In genomic region chr2:56267412-56267788, GRCh38 we compare ENCODE assay signal across 24 cellular contexts.
"Had no signal": no experiment of that assay in that cellular context is flagged by ENCODE, and none has a peak within 500 bp of the region (broad histone marks: within the 10 kb centered on the region; RNA-seq: fewer than 3 reads in every experiment).

No MANE protein-coding gene starts in this region.

- FAIRE-seq: endothelial cell of umbilical vein, islet of Langerhans, small intestine had no signal

- H3K9ac ChIP-seq: neural progenitor cell, parathyroid adenoma had no signal

- H3K27ac ChIP-seq: esophagus muscularis mucosa, heart right ventricle, left lung, neural progenitor cell, parathyroid adenoma, right lobe of liver, thoracic aorta, transverse colon, vagina had no signal

- H3K4me3 ChIP-seq: esophagus muscularis mucosa, heart right ventricle, left lung, mucosa of descending colon, neural progenitor cell, right lobe of liver, thoracic aorta, transverse colon, vagina had no signal

- H2AFZ ChIP-seq: neural progenitor cell, parathyroid adenoma had no signal

- H3K27me3 ChIP-seq: esophagus muscularis mucosa, heart right ventricle, left lung, neural progenitor cell, right lobe of liver, transverse colon, vagina had no signal

- DNase-seq: dermis blood vessel endothelial cell; effector memory CD4-positive, alpha-beta T cell; foreskin melanocyte; glutamatergic neuron; heart right ventricle; hippocampal formation; left cardiac atrium; left lung; mesenchymal stem cell; mucosa of descending colon; naive thymus-derived CD4-positive, alpha-beta T cell; right lobe of liver; small intestine; stimulated activated CD4-positive, alpha-beta T cell treated with anti-CD3 and anti-CD28 coated beads, Interleukin-15, amount 100 ng/mL, for 24 hours; stimulated activated CD4-positive, alpha-beta T cell treated with anti-CD3 and anti-CD28 coated beads, Interleukin-2, amount 100 ng/mL, for 48 hours; stimulated activated naive B cell treated with anti-CD40 and anti-IgM and Interleukin-4, amounts not matched to agents 10 μg/mL and 1 μg/mL and 100 μg/mL, for 72 hours; transverse colon had no signal

- H3K9me3 ChIP-seq: esophagus muscularis mucosa, heart right ventricle, left lung, mucosa of descending colon, right lobe of liver, thoracic aorta, transverse colon, vagina had no signal

- H3K79me2 ChIP-seq: parathyroid adenoma had no signal

- H3K36me3 ChIP-seq: esophagus muscularis mucosa, heart right ventricle, left lung, neural progenitor cell, right lobe of liver, thoracic aorta, transverse colon, vagina had no signal

- H3K4me2 ChIP-seq: neural progenitor cell had no signal

- H3K4me1 ChIP-seq: esophagus muscularis mucosa, heart right ventricle, left lung, neural progenitor cell, parathyroid adenoma, right lobe of liver, transverse colon, vagina had no signal

- ATAC-seq: heart right ventricle; left cardiac atrium; left lung; mucosa of descending colon; naive thymus-derived CD4-positive, alpha-beta T cell; right lobe of liver; stimulated activated naive B cell treated with anti-CD40 and anti-IgM and Interleukin-4, amounts not matched to agents 10 μg/mL and 1 μg/mL and 100 μg/mL, for 72 hours had no signal
